10 cellular contexts compared by ENCODE assay signal in genomic region chr17:79038545-79039135, GRCh38. TPM values are rescaled to one million over a fixed set of nuclear protein-coding genes. Genes with fewer than 3 reads are reported as not detected.
DNase-seq lines count a peak whose midpoint lies in the region; ATAC-seq and TF ChIP-seq lines count a peak whose summit lies in the region.
"Had no signal": no experiment of that assay in that cellular context is flagged by ENCODE, and none has a peak within 500 bp of the region (broad histone marks: within the 10 kb centered on the region; RNA-seq: fewer than 3 reads in every experiment).

No MANE protein-coding gene starts in this region.

- H3K4me3 Mint-ChIP-seq in T-helper 17 cell: no peak overlapping the region

- H3K27ac ChIP-seq in gastrocnemius medialis: peak overlapping the region; percentile 42 to 63 (median 56)
- H3K27ac ChIP-seq: cardiac muscle cell had no signal

- H3K27me3 ChIP-seq in gastrocnemius medialis: no peaks in the 10 kb centered on the region
- H3K27me3 ChIP-seq: cardiac muscle cell had no signal

- no peak overlapping the region for H3K4me3 ChIP-seq in fibroblast of the aortic adventitia (ENCODE audit: low read depth, low read length)
- no peak overlapping the region for H3K4me3 ChIP-seq in gastrocnemius medialis
- H3K4me3 ChIP-seq: cardiac muscle cell had no signal

- TF ChIP-seq CTCF in fibroblast of the aortic adventitia (IDR thresholded peaks at IDR 0.05; ENCODE audit: insufficient read depth, low read length) (no peak), gastrocnemius medialis (IDR thresholded peaks at IDR 0.05 in 4 of 5, conservative IDR thresholded peaks at IDR 0.05 in 1 of 5) (no peak)

- H3K36me3 Mint-ChIP-seq in T-helper 17 cell (ENCODE audit: low read depth): no peaks in the 10 kb centered on the region

- DNase-seq in ELR (ENCODE audit: low read depth) (peak; percentile 93), T-helper 17 cell (no peak), fibroblast of the aortic adventitia (ENCODE audit: low read depth) (peak; percentile 100), gastrocnemius medialis (peak in 1 of 2 donors; percentile 69), AML-193 (lab: John Stamatoyannopoulos, UW) (no peak), GM19240 (ENCODE audit: insufficient read length, low spot score) (no peak)
- DNase-seq in stimulated activated CD4-positive, alpha-beta T cell treated with anti-CD3 and anti-CD28 coated beads, Interleukin-4, amount 100 ng/mL, for 4 hours: no peak
- DNase-seq: NCI-H526 had no signal

- H3K27me3 Mint-ChIP-seq in T-helper 17 cell: peaks cover 5% of the 10 kb centered on the region

- intact Hi-C loops in gastrocnemius medialis (cut with DNase I; ENCODE audit: low total_unique reads): no loop called here

- peaks cover 7% of the 10 kb centered on the region for H3K4me1 Mint-ChIP-seq in T-helper 17 cell

- in situ Hi-C loops in gastrocnemius medialis (cut with MboI; ENCODE audit: low sequenced_read_pairs in 4 of 4): no loop called here

- peak overlapping the region; percentile 39 for H3K27ac Mint-ChIP-seq in T-helper 17 cell

- H3K9me3 ChIP-seq in T-helper 17 cell (ENCODE audit: control insufficient read depth, low read length, poor library complexity, severe bottlenecking): no peaks in the 10 kb centered on the region
- no peaks in the 10 kb centered on the region for H3K9me3 ChIP-seq in gastrocnemius medialis

- peak in 1 of 2 donors; percentile 23 for TF ChIP-seq POLR2A in gastrocnemius medialis (IDR thresholded peaks at IDR 0.05)

- no peaks in the 10 kb centered on the region for H3K36me3 ChIP-seq in gastrocnemius medialis
- H3K36me3 ChIP-seq: cardiac muscle cell had no signal

- H3K4me1 ChIP-seq in gastrocnemius medialis: peaks cover 11 to 32% of the 10 kb centered on the region in 2 donors

- ATAC-seq in T-helper 17 cell (no peak), gastrocnemius medialis (peak; percentile 37 to 66), HG02938 (IDR thresholded peaks at IDR 0.05; ENCODE audit: unreplicated experiment) (no peak)

RNA-seq across cellular contexts. Expression of gene C1QTNF1, which starts 14.7 kb away (rescaled TPM):
- total RNA-seq in T-helper 17 cell (under 1 TPM in 1 of 2 donors, not detected in 1; 0.13 TPM), fibroblast of the aortic adventitia (ENCODE audit: low replicate concordance) (42.1 and 44.3 TPM in 2 replicates), gastrocnemius medialis (10 to 100 TPM; 11.1 to 38.6 (median 21.2) TPM)

RNA-seq across cellular contexts. Expression of gene CANT1, which starts 29.1 kb away (rescaled TPM):
- total RNA-seq in T-helper 17 cell (10 to 100 TPM; 47.8 to 50.2 TPM), fibroblast of the aortic adventitia (ENCODE audit: low replicate concordance) (33.4 and 53.0 TPM in 2 replicates), gastrocnemius medialis (10 to 100 TPM; 17.5 to 38.3 (median 26.6) TPM)

RNA-seq across cellular contexts. Expression of gene ENGASE, which starts 36.0 kb away (rescaled TPM):
- total RNA-seq in T-helper 17 cell (10 to 100 TPM; 56.2 to 60.1 TPM), fibroblast of the aortic adventitia (ENCODE audit: low replicate concordance) (8.4 and 18.6 TPM in 2 replicates), gastrocnemius medialis (10 to 100 TPM in 2 of 4 donors, 1 to 10 TPM in 2; 5.1 to 14.2 (median 9.3) TPM)

RNA-seq across cellular contexts. Expression of gene LGALS3BP, which starts 58.9 kb away (rescaled TPM):
- total RNA-seq in T-helper 17 cell (10 to 100 TPM; 31.7 to 45.2 TPM), fibroblast of the aortic adventitia (ENCODE audit: low replicate concordance) (87.2 and 270 TPM in 2 replicates), gastrocnemius medialis (10 to 100 TPM; 15.0 to 45.9 (median 23.0) TPM)

Comparison
In these comparisons a context has a peak if more than half of its experiments do, and no peak if none do; other contexts are left out.
1. DNase-seq: peak in ELR (single experiment) and fibroblast of the aortic adventitia (single experiment); none in T-helper 17 cell (0 of 3), AML-193 (0 of 2), GM19240 (single experiment) and stimulated activated CD4-positive, alpha-beta T cell treated with anti-CD3 and anti-CD28 coated beads, Interleukin-4, amount 100 ng/mL, for 4 hours (0 of 2).
2. ATAC-seq: peak in gastrocnemius medialis (2 of 2); none in T-helper 17 cell (single experiment) and HG02938 (single experiment).
3. RNA of gene C1QTNF1, which starts 14.7 kb away (total RNA-seq): 42.1 to 44.3 TPM in fibroblast of the aortic adventitia and 11.1 to 38.6 TPM in gastrocnemius medialis; 0.13 TPM in T-helper 17 cell; every median in the first group is over 10 times any median in the second.